In genomic region chr22:28741758-28742561, GRCh38 we compare ENCODE assay signal across 1 cellular context.
A peak's percentile ranks its signal among the peaks of the same experiment; 100 is the strongest.
TF ChIP-seq lines count a peak whose summit lies in the region.

TSS of gene CHEK2 (minus strand) at chr22:28741820. CDS start at chr22:28734721, 7,099 bp downstream.
TSS of gene HSCB (plus strand) at chr22:28742039. CDS start at chr22:28742096, 57 bp downstream.

TF ChIP-seq in K562, 482 proteins besides CTCF, POLR2A, EP300 and RAD21 (continued from another document and continues in another):
- TF ChIP-seq ZNF407 (IDR thresholded peaks at IDR 0.05; ENCODE audit: low read depth), result no peak
- TF ChIP-seq ZBTB43 (CRISPR knock-in tag; IDR thresholded peaks at IDR 0.05), result no peak
- TF ChIP-seq IFI16 (CRISPR knock-in tag; IDR thresholded peaks at IDR 0.05), result no peak
- peak in 1 of 2 experiments; percentile 79; a peak in 3 of 4 replicates for TF ChIP-seq KDM1A (IDR thresholded peaks at IDR 0.05)
- TF ChIP-seq SNAPC5 (CRISPR knock-in tag; IDR thresholded peaks at IDR 0.05), result no peak
- TF ChIP-seq ZNF24 (IDR thresholded peaks at IDR 0.05), result no peak
- TF ChIP-seq HOMEZ (CRISPR knock-in tag; IDR thresholded peaks at IDR 0.05), result no peak
- peak; percentile 89 for TF ChIP-seq ZNF143 (CRISPR knock-in tag; IDR thresholded peaks at IDR 0.05)
- TF ChIP-seq ZNF316 (IDR thresholded peaks at IDR 0.05), result no peak
- TF ChIP-seq SMAD1 (IDR thresholded peaks at IDR 0.05; ENCODE audit: low read depth, low read length, partially characterized antibody), result no peak
- no peak for TF ChIP-seq ZNF785 (CRISPR knock-in tag; IDR thresholded peaks at IDR 0.05)
- TF ChIP-seq FOXK1 (CRISPR knock-in tag; IDR thresholded peaks at IDR 0.05; ENCODE audit: borderline replicate concordance), result no peak
- peak; percentile 92 for TF ChIP-seq EP400 (IDR thresholded peaks at IDR 0.05)
- TF ChIP-seq DDX20 (tag; IDR thresholded peaks at IDR 0.05; ENCODE audit: low read depth), result no peak
- TF ChIP-seq KLF10 (CRISPR knock-in tag; IDR thresholded peaks at IDR 0.05), result no peak
- TF ChIP-seq ZZZ3 (IDR thresholded peaks at IDR 0.05), result no peak
- no peak for TF ChIP-seq ZNF511 (CRISPR knock-in tag; IDR thresholded peaks at IDR 0.05)
- no peak for TF ChIP-seq STAT5A (IDR thresholded peaks at IDR 0.05; ENCODE audit: borderline replicate concordance, low read length)
- TF ChIP-seq MCM2 (IDR thresholded peaks at IDR 0.05; ENCODE audit: low read depth), result no peak
- no peak for TF ChIP-seq KLF16 (IDR thresholded peaks at IDR 0.05)
- TF ChIP-seq NFIC (IDR thresholded peaks at IDR 0.05), result peak; percentile 48
- TF ChIP-seq TSC22D4 (tag; IDR thresholded peaks at IDR 0.05), result no peak
- TF ChIP-seq FOXP4 (CRISPR knock-in tag; IDR thresholded peaks at IDR 0.05; ENCODE audit: borderline replicate concordance), result 0 out of 2 replicates have a peak, but pooled peaks have one; percentile 67
- TF ChIP-seq ATF7 (IDR thresholded peaks at IDR 0.05), result peak; percentile 81
- TF ChIP-seq SIN3A (IDR thresholded peaks at IDR 0.05; ENCODE audit: borderline replicate concordance in 2 of 2, control insufficient read depth in 1 of 2, low read depth in 2 of 2, low read length in 2 of 2), result peak; percentile 58 to 60; a peak in 2 of 4 replicates
- no peak for TF ChIP-seq ZSCAN32 (CRISPR knock-in tag; IDR thresholded peaks at IDR 0.05)
- no peak for TF ChIP-seq EHMT2 (IDR thresholded peaks at IDR 0.05)
- TF ChIP-seq NFIX (CRISPR knock-in tag; IDR thresholded peaks at IDR 0.05; ENCODE audit: low read depth), result no peak
- TF ChIP-seq L3MBTL2 (IDR thresholded peaks at IDR 0.05), result peak; percentile 67
- peak; percentile 96 for TF ChIP-seq CREB3L1 (IDR thresholded peaks at IDR 0.05; ENCODE audit: borderline replicate concordance, low read depth)
- no peak for TF ChIP-seq DMBX1 (CRISPR knock-in tag; IDR thresholded peaks at IDR 0.05; ENCODE audit: borderline replicate concordance)
- no peak for TF ChIP-seq BCL6 (CRISPR knock-in tag; IDR thresholded peaks at IDR 0.05)
- TF ChIP-seq ZC3H11A (IDR thresholded peaks at IDR 0.05; ENCODE audit: low read depth, low read length), result no peak
- TF ChIP-seq ZNF592 (IDR thresholded peaks at IDR 0.05), result no peak
- TF ChIP-seq NR1H2 (CRISPR knock-in tag; IDR thresholded peaks at IDR 0.05), result no peak
- TF ChIP-seq ESRRB (CRISPR knock-in tag; IDR thresholded peaks at IDR 0.05; ENCODE audit: borderline replicate concordance), result no peak
- no peak for TF ChIP-seq ZNF77 (CRISPR knock-in tag; IDR thresholded peaks at IDR 0.05)
- TF ChIP-seq ZNF586 (CRISPR knock-in tag; conservative IDR thresholded peaks at IDR 0.05), result no peak
- TF ChIP-seq FUS (optimal IDR thresholded peaks at IDR 0.05; ENCODE audit: low read depth, low read length), result no peak
- peak in 1 of 2 experiments; percentile 26; a peak in 1 of 4 replicates for TF ChIP-seq MAZ (CRISPR knock-in tag; conservative IDR thresholded peaks at IDR 0.05 in 1 of 2, IDR thresholded peaks at IDR 0.05 in 1 of 2)
- no peak for TF ChIP-seq EZH2 (IDR thresholded peaks at IDR 0.05; ENCODE audit: borderline replicate concordance, low read depth, low read length)
- TF ChIP-seq ZBTB33 (CRISPR knock-in tag; IDR thresholded peaks at IDR 0.05), result no peak; the same call in 1 of the 2 replicates
